Comparison of ENCODE assay signal across 9 cellular contexts in genomic region chr11:125901872-125902271, GRCh38. TPM values are rescaled to one million over a fixed set of nuclear protein-coding genes. Genes with fewer than 3 reads are reported as not detected.
DNase-seq lines count a peak whose midpoint lies in the region; ATAC-seq and TF ChIP-seq lines count a peak whose summit lies in the region.
"Had no signal": no experiment of that assay in that cellular context is flagged by ENCODE, and none has a peak within 500 bp of the region (broad histone marks: within the 10 kb centered on the region; RNA-seq: fewer than 3 reads in every experiment).

No MANE protein-coding gene starts in this region.

- TF ChIP-seq CTCF in fibroblast of villous mesenchyme (IDR thresholded peaks at IDR 0.05; ENCODE audit: insufficient read depth, low read depth, low read length), result no peak

- peak overlapping the region; percentile 98 for H3K4me3 Mint-ChIP-seq in activated T-cell treated with anti-CD3 and anti-CD28 coated beads, Interleukin-2, amount 50 U/mL, for 4 hours
- peak overlapping the region; percentile 67 for H3K4me3 Mint-ChIP-seq in T-helper 17 cell
- H3K4me3 Mint-ChIP-seq in stimulated activated effector memory CD8-positive, alpha-beta T cell treated with anti-CD3 and anti-CD28 coated beads, Interleukin-12 subunit alpha, Interleukin-12 subunit beta, amount 100 ng/mL, for 72 hours, result peak overlapping the region; percentile 93

- no peak for DNase-seq in activated T-cell treated with anti-CD3 and anti-CD28 coated beads, Interleukin-2, amount 50 U/mL, for 4 hours
- DNase-seq in activated T-cell treated with anti-CD3 and anti-CD28 coated beads, Interleukin-2, amount 50 U/mL, for 48 hours, result no peak
- DNase-seq in T-helper 17 cell (no peak), fibroblast of villous mesenchyme (ENCODE audit: low read depth) (no peak), T1000 (lab: John Stamatoyannopoulos, UW) (no peak), putamen (ENCODE audit: low spot score) (no peak), dermis blood vessel endothelial cell (no peak)
- DNase-seq in stimulated activated effector memory CD8-positive, alpha-beta T cell treated with anti-CD3 and anti-CD28 coated beads, Interleukin-12 subunit alpha, Interleukin-12 subunit beta, amount 100 ng/mL, for 72 hours (ENCODE audit: low spot score in 2 of 2), result no peak

- peaks cover 3% of the 10 kb centered on the region for H3K9me3 ChIP-seq in T-helper 17 cell (ENCODE audit: control insufficient read depth, low read length, poor library complexity, severe bottlenecking)
- H3K9me3 ChIP-seq: SJSA1 had no signal

- H3K4me3 ChIP-seq in fibroblast of villous mesenchyme (ENCODE audit: low read depth, low read length), result peak overlapping the region; percentile 88

- H3K36me3 Mint-ChIP-seq in activated T-cell treated with anti-CD3 and anti-CD28 coated beads, Interleukin-2, amount 50 U/mL, for 4 hours (ENCODE audit: insufficient read depth), result peaks cover 19% of the 10 kb centered on the region
- no peaks in the 10 kb centered on the region for H3K36me3 Mint-ChIP-seq in T-helper 17 cell (ENCODE audit: low read depth)
- peaks cover 55% of the 10 kb centered on the region for H3K36me3 Mint-ChIP-seq in stimulated activated effector memory CD8-positive, alpha-beta T cell treated with anti-CD3 and anti-CD28 coated beads, Interleukin-12 subunit alpha, Interleukin-12 subunit beta, amount 100 ng/mL, for 72 hours

- H3K9me3 Mint-ChIP-seq in activated T-cell treated with anti-CD3 and anti-CD28 coated beads, Interleukin-2, amount 50 U/mL, for 4 hours, result no peaks in the 10 kb centered on the region
- H3K9me3 Mint-ChIP-seq in stimulated activated effector memory CD8-positive, alpha-beta T cell treated with anti-CD3 and anti-CD28 coated beads, Interleukin-12 subunit alpha, Interleukin-12 subunit beta, amount 100 ng/mL, for 72 hours, result no peaks in the 10 kb centered on the region

- peaks cover 40% of the 10 kb centered on the region for H3K4me1 Mint-ChIP-seq in activated T-cell treated with anti-CD3 and anti-CD28 coated beads, Interleukin-2, amount 50 U/mL, for 4 hours (ENCODE audit: low read depth)
- H3K4me1 Mint-ChIP-seq in T-helper 17 cell, result peaks cover 25% of the 10 kb centered on the region
- H3K4me1 Mint-ChIP-seq in stimulated activated effector memory CD8-positive, alpha-beta T cell treated with anti-CD3 and anti-CD28 coated beads, Interleukin-12 subunit alpha, Interleukin-12 subunit beta, amount 100 ng/mL, for 72 hours, result peaks cover 29% of the 10 kb centered on the region

- peaks cover 30% of the 10 kb centered on the region for H3K27me3 Mint-ChIP-seq in activated T-cell treated with anti-CD3 and anti-CD28 coated beads, Interleukin-2, amount 50 U/mL, for 4 hours (ENCODE audit: low read depth)
- H3K27me3 Mint-ChIP-seq in T-helper 17 cell, result peaks cover 29% of the 10 kb centered on the region

- ATAC-seq in activated T-cell treated with anti-CD3 and anti-CD28 coated beads, Interleukin-2, amount 50 U/mL, for 4 hours, result no peak
- no peak for ATAC-seq in T-helper 17 cell
- no peak for ATAC-seq in stimulated activated effector memory CD8-positive, alpha-beta T cell treated with anti-CD3 and anti-CD28 coated beads, Interleukin-12 subunit alpha, Interleukin-12 subunit beta, amount 100 ng/mL, for 72 hours

- peak overlapping the region; percentile 16 for H3K27ac Mint-ChIP-seq in T-helper 17 cell
- H3K27ac Mint-ChIP-seq in stimulated activated effector memory CD8-positive, alpha-beta T cell treated with anti-CD3 and anti-CD28 coated beads, Interleukin-12 subunit alpha, Interleukin-12 subunit beta, amount 100 ng/mL, for 72 hours, result no peak overlapping the region

RNA-seq across cellular contexts. Expression of gene PUS3, which starts 1.1 kb away (rescaled TPM):
- 10 to 100 TPM; 22.3 to 30.5 (median 28.4) TPM for total RNA-seq in activated T-cell treated with anti-CD3 and anti-CD28 coated beads, Interleukin-2, amount 50 U/mL, for 4 hours
- total RNA-seq in T-helper 17 cell (1 to 10 TPM; 3.5 to 4.1 TPM), fibroblast of villous mesenchyme (10.4 and 10.6 TPM in 2 replicates), dermis blood vessel endothelial cell (13.4 and 19.7 TPM in 2 replicates)

RNA-seq across cellular contexts. Expression of gene DDX25, which starts 2.4 kb away (rescaled TPM):
- total RNA-seq in activated T-cell treated with anti-CD3 and anti-CD28 coated beads, Interleukin-2, amount 50 U/mL, for 4 hours, result not detected
- not detected for total RNA-seq in T-helper 17 cell
- not detected in 2 replicates for total RNA-seq in fibroblast of villous mesenchyme
- total RNA-seq in dermis blood vessel endothelial cell, result 0.05 TPM in 1 of 2 replicates, not detected in the other
- total RNA-seq: SJSA1 had no signal

RNA-seq across cellular contexts. Expression of gene HYLS1, which starts 14.4 kb away (rescaled TPM):
- 1 to 10 TPM; 1.6 to 1.8 (median 1.7) TPM for total RNA-seq in activated T-cell treated with anti-CD3 and anti-CD28 coated beads, Interleukin-2, amount 50 U/mL, for 4 hours
- total RNA-seq in T-helper 17 cell (1 to 10 TPM; 3.3 to 3.9 TPM), fibroblast of villous mesenchyme (7.1 and 10.4 TPM in 2 replicates), dermis blood vessel endothelial cell (9.0 and 10.6 TPM in 2 replicates)

RNA-seq across cellular contexts. Expression of gene VSIG10L2, which starts 44.0 kb away (rescaled TPM):
- not detected for total RNA-seq in activated T-cell treated with anti-CD3 and anti-CD28 coated beads, Interleukin-2, amount 50 U/mL, for 4 hours
- total RNA-seq in T-helper 17 cell (not detected), fibroblast of villous mesenchyme (not detected in 2 replicates), dermis blood vessel endothelial cell (not detected in 2 replicates)
- total RNA-seq: SJSA1 had no signal
